1 cellular context compared by ENCODE assay signal in the genomic region with DNA sequence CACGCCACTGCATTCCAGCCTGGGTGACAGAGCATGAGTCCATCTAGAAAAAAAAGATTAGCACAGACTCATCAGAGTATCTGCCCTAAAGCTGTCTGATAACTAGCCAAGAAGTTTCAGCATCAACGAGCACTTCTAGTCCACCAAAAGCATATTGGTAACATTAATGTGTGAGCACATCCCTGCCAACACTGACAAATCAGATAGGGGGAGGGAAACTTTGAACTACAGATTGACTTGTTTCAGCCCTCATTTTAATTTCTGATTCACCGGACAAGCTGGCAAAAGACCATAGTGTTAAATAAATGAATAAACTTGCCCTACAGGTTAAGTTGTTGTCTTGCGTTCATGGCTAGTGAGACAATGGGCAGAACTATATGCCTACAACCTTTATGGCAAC.
TF ChIP-seq lines count a peak whose summit lies in the region.

No MANE protein-coding gene starts in this region.

TF ChIP-seq in HepG2, 621 proteins besides CTCF, POLR2A, EP300 and RAD21:
- TF ChIP-seq BRD4 (CRISPR knock-in tag; IDR thresholded peaks at IDR 0.05) (no peak), FOSL2 (CRISPR knock-in tag; IDR thresholded peaks at IDR 0.05) (no peak), ZFP90 (CRISPR knock-in tag; IDR thresholded peaks at IDR 0.05; ENCODE audit: borderline replicate concordance) (no peak), ZNF367 (CRISPR knock-in tag; IDR thresholded peaks at IDR 0.05; ENCODE audit: borderline replicate concordance) (no peak), ZNF670 (CRISPR knock-in tag; IDR thresholded peaks at IDR 0.05; ENCODE audit: borderline replicate concordance) (no peak), ZNF138 (CRISPR knock-in tag; IDR thresholded peaks at IDR 0.05; ENCODE audit: low read depth) (no peak), ZFP41 (CRISPR knock-in tag; IDR thresholded peaks at IDR 0.05; ENCODE audit: borderline replicate concordance) (no peak), ZNF605 (CRISPR knock-in tag; IDR thresholded peaks at IDR 0.05) (no peak), TCF7 (IDR thresholded peaks at IDR 0.05; ENCODE audit: low read depth) (no peak), POLR2G (IDR thresholded peaks at IDR 0.05; ENCODE audit: low read depth, low read length) (no peak), MED13 (CRISPR knock-in tag; IDR thresholded peaks at IDR 0.05) (no peak), SRF (IDR thresholded peaks at IDR 0.05; ENCODE audit: low read depth, low read length) (no peak), PHF20 (CRISPR knock-in tag; IDR thresholded peaks at IDR 0.05) (no peak), MTF1 (CRISPR knock-in tag; IDR thresholded peaks at IDR 0.05) (no peak)
- TF ChIP-seq, protein P1, sequence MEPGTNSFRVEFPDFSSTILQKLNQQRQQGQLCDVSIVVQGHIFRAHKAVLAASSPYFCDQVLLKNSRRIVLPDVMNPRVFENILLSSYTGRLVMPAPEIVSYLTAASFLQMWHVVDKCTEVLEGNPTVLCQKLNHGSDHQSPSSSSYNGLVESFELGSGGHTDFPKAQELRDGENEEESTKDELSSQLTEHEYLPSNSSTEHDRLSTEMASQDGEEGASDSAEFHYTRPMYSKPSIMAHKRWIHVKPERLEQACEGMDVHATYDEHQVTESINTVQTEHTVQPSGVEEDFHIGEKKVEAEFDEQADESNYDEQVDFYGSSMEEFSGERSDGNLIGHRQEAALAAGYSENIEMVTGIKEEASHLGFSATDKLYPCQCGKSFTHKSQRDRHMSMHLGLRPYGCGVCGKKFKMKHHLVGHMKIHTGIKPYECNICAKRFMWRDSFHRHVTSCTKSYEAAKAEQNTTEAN (CRISPR knock-in tag; conservative IDR thresholded peaks at IDR 0.05), result no peak
TF ChIP-seq in HepG2: peak in this region for 0.
